ENCODE assay signal across 21 cellular contexts in the genomic region with DNA sequence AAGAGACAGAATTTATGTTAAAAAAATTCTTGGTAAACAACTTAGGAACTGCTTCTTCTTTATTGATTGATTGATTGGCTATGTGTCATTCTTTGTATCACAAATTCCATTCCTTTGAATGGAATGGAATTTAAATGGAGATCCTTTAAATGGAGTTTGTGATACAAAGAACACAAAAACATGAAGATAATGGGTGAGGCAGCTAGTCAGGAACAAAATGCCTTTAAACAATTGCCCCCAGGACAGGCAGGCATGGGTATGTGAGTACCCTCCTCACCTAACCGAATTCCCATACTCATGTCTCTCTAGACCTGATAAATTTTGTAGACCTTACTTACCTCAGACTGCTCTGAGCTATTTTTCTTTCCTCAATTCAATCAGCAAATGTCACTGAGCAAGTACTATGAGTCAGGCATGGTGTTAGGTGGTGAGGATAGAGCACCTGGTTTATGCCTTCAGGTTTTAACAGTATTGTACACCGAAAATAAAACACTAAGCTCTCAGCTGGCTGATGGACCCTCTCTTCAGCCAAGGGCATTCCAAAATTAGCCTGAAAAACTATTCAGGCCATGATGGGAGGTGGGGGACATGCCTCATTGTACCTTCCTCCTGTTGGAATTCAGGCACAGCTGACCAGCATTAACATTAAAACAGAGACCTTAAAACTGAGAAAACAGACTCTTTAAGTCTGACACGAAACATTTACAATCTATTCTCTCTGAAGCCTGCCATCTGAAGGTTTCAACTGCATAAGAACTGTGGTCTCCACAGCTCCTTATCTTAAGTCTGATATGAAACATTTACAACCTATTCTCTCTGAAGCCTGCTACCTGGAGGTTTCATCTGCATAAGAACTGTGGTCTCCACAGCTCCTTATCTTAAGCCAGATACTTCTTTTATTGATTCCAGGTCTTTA. TPM values are rescaled to one million over a fixed set of nuclear protein-coding genes. Genes with fewer than 3 reads are reported as not detected.
A peak's percentile ranks its signal among the peaks of the same experiment; 100 is the strongest.
DNase-seq lines count a peak whose midpoint lies in the region; ATAC-seq and TF ChIP-seq lines count a peak whose summit lies in the region.
"Had no signal": no experiment of that assay in that cellular context is flagged by ENCODE, and none has a peak within 500 bp of the region (broad histone marks: within the 10 kb centered on the region; RNA-seq: fewer than 3 reads in every experiment).

No MANE protein-coding gene starts in this region.

- H3K4me1 ChIP-seq in ES-I3 (ENCODE audit: insufficient read depth, low read length), result peaks cover 49% of the 10 kb centered on the region
- peaks cover 9% of the 10 kb centered on the region for H3K4me1 ChIP-seq in NT2/D1 (ENCODE audit: insufficient read depth, insufficient read length)
- peaks cover 14% of the 10 kb centered on the region for H3K4me1 ChIP-seq in endodermal cell (ENCODE audit: control insufficient read depth, insufficient read depth, low read length)
- peaks cover 52% of the 10 kb centered on the region for H3K4me1 ChIP-seq in iPS-20b (ENCODE audit: insufficient read depth, low read length)
- H3K4me1 ChIP-seq: BE2C, SJCRH30 had no signal

- H3K9ac ChIP-seq in ES-I3 (ENCODE audit: low read depth, low read length) (peak overlapping the region; percentile 0; the same call in 1 of the 2 replicates), NT2/D1 (ENCODE audit: insufficient read length, low read depth) (no peak overlapping the region), endodermal cell (ENCODE audit: extremely low read depth, low read length, poor library complexity, severe bottlenecking) (no peak overlapping the region), iPS-20b (ENCODE audit: low read depth, low read length) (peak overlapping the region; percentile 82)

- H3K9me3 ChIP-seq in ES-I3 (ENCODE audit: control insufficient read depth, insufficient read depth, low read length) (no peaks in the 10 kb centered on the region), NT2/D1 (ENCODE audit: insufficient read depth, low read length) (peaks cover 86% of the 10 kb centered on the region), endodermal cell (ENCODE audit: control insufficient read depth, low read length) (no peaks in the 10 kb centered on the region), iPS-20b (ENCODE audit: insufficient read depth, low read depth, low read length) (no peaks in the 10 kb centered on the region)
- H3K9me3 ChIP-seq: BE2C, SJCRH30 had no signal

- no peak overlapping the region for H3K4me3 Mint-ChIP-seq in endodermal cell
- H3K4me3 Mint-ChIP-seq: CD4-positive, CD25-positive, alpha-beta regulatory T cell had no signal

- no peak for ATAC-seq in HG02763 (IDR thresholded peaks at IDR 0.05; ENCODE audit: unreplicated experiment)
- ATAC-seq in activated CD4-positive, CD25-positive, alpha-beta regulatory T cell treated with anti-CD3 and anti-CD28 coated beads, Interleukin-2, amount 50 U/mL, for 24 hours, result no peak
- ATAC-seq in GM21515 (IDR thresholded peaks at IDR 0.05; ENCODE audit: unreplicated experiment), result no peak

- H3K36me3 Mint-ChIP-seq in endodermal cell (ENCODE audit: low read depth), result no peaks in the 10 kb centered on the region
- H3K36me3 Mint-ChIP-seq: CD4-positive, CD25-positive, alpha-beta regulatory T cell had no signal

- H3K4me3 ChIP-seq in NT2/D1 (ENCODE audit: insufficient read length, low read depth) (no peak overlapping the region), endodermal cell (ENCODE audit: low read length) (no peak overlapping the region), iPS-20b (ENCODE audit: low read length) (peak overlapping the region; percentile 38)
- H3K4me3 ChIP-seq: SJCRH30 had no signal

- WGBS in endodermal cell (ENCODE audit: insufficient coverage in 1 of 2, insufficient read length in 1 of 2), 2 experiments, result 10 to 29% methylated on average over 1 to 3 of the region's 3 CpGs

- DNase-seq in NT2/D1 (ENCODE audit: low read depth, low spot score) (peak; percentile 75), endodermal cell (peak; percentile 61), hypothalamus (lab: John Stamatoyannopoulos, UW) (no peak)
- DNase-seq: BE2C; CD4-positive, CD25-positive, alpha-beta regulatory T cell; COR-L47; DMS 273 treated with DMSO at 0.1 percent for 48 hours; DND-41; GDM1; KG1; MV-4-11; NCI-H1694 treated with DMSO at 0.1 percent for 48 hours; NCI-H2227 treated with DMSO at 0.1 percent for 48 hours; NCI-H524; NCI-H82; SJCRH30 had no signal

- peaks cover 35% of the 10 kb centered on the region for H3K27me3 Mint-ChIP-seq in endodermal cell (ENCODE audit: insufficient read depth)

- no peaks in the 10 kb centered on the region for H3K9me3 Mint-ChIP-seq in endodermal cell

- peak overlapping the region; percentile 56 for H3K27ac Mint-ChIP-seq in endodermal cell
- H3K27ac Mint-ChIP-seq: CD4-positive, CD25-positive, alpha-beta regulatory T cell had no signal

- H3K27me3 ChIP-seq in NT2/D1 (ENCODE audit: insufficient read depth, insufficient read length) (no peaks in the 10 kb centered on the region), endodermal cell (ENCODE audit: control insufficient read depth, insufficient read depth, low read length, poor library complexity, severe bottlenecking) (peaks cover 97% of the 10 kb centered on the region), iPS-20b (ENCODE audit: insufficient read depth, low read length) (no peaks in the 10 kb centered on the region)
- H3K27me3 ChIP-seq: SJCRH30 had no signal

- TF ChIP-seq CTCF in endodermal cell (conservative IDR thresholded peaks at IDR 0.05), result no peak

- H3K27ac ChIP-seq in endodermal cell (ENCODE audit: low read depth, low read length) (peak overlapping the region; percentile 40), iPS-20b (ENCODE audit: low read length) (peak overlapping the region; percentile 89)
- H3K27ac ChIP-seq: SJCRH30 had no signal

- H3K36me3 ChIP-seq in ES-I3 (ENCODE audit: insufficient read depth, low read length) (no peaks in the 10 kb centered on the region), NT2/D1 (ENCODE audit: insufficient read depth, insufficient read length, low read length) (no peaks in the 10 kb centered on the region), endodermal cell (ENCODE audit: control insufficient read depth, insufficient read depth, low read length) (no peaks in the 10 kb centered on the region), iPS-20b (ENCODE audit: insufficient read depth, low read depth, low read length) (no peaks in the 10 kb centered on the region)
- H3K36me3 ChIP-seq: BE2C, SJCRH30 had no signal

- H3K4me1 Mint-ChIP-seq in endodermal cell, result peaks cover 55% of the 10 kb centered on the region
- H3K4me1 Mint-ChIP-seq: CD4-positive, CD25-positive, alpha-beta regulatory T cell had no signal

RNA-seq across cellular contexts. Expression of a gene that starts 58.9 kb away (rescaled TPM):
- total RNA-seq in endodermal cell, result 10 to 100 TPM in 1 of 2 donors, 1 to 10 TPM in 1; 4.3 to 14.8 TPM
- polyA plus RNA-seq in endodermal cell (2013, experiment 1 of 2), result 17.4 TPM
- 10.1 TPM for polyA plus RNA-seq in endodermal cell (2013, experiment 2 of 2)
- polyA plus RNA-seq: CD4-positive, CD25-positive, alpha-beta regulatory T cell had no signal

Comparison
In these comparisons a context has a peak if more than half of its experiments do, and no peak if none do; other contexts are left out.
1. H3K9ac ChIP-seq: peak in ES-I3 (single experiment) and iPS-20b (single experiment); none in NT2/D1 (single experiment) and endodermal cell (single experiment).
2. DNase-seq: peak in NT2/D1 (single experiment) and endodermal cell (single experiment); none in hypothalamus (0 of 51).